In genomic region chr18:8722946-8723477, GRCh38 we compare ENCODE assay signal across 2 cellular contexts.
TF ChIP-seq lines count a peak whose summit lies in the region.

No MANE protein-coding gene starts in this region.

TF ChIP-seq in GM23338, 12 proteins besides CTCF, POLR2A, EP300 and RAD21:
- no peak for TF ChIP-seq ZNF462 (CRISPR knock-in tag; IDR thresholded peaks at IDR 0.05)
- TF ChIP-seq STAT1 (IDR thresholded peaks at IDR 0.05; ENCODE audit: unreplicated experiment): no peak
- TF ChIP-seq POLR2AphosphoS5 (IDR thresholded peaks at IDR 0.05; ENCODE audit: low read depth): no peak
- TF ChIP-seq CREB1 (CRISPR knock-in tag; IDR thresholded peaks at IDR 0.05; ENCODE audit: low read depth): no peak
- TF ChIP-seq ZNF114 (CRISPR knock-in tag; IDR thresholded peaks at IDR 0.05): no peak
- TF ChIP-seq REST (IDR thresholded peaks at IDR 0.05; ENCODE audit: unreplicated experiment): no peak
- TF ChIP-seq JUNB (IDR thresholded peaks at IDR 0.05; ENCODE audit: unreplicated experiment): no peak
- no peak for TF ChIP-seq ETS1 (IDR thresholded peaks at IDR 0.05)
- no peak for TF ChIP-seq EZH2phosphoT487 (IDR thresholded peaks at IDR 0.05; ENCODE audit: unreplicated experiment)
- no peak for TF ChIP-seq NANOG (IDR thresholded peaks at IDR 0.05; ENCODE audit: borderline replicate concordance)
- no peak for TF ChIP-seq EZH2 (IDR thresholded peaks at IDR 0.05; ENCODE audit: low read depth, unreplicated experiment)
- no peak for TF ChIP-seq ZNF331 (CRISPR knock-in tag; IDR thresholded peaks at IDR 0.05; ENCODE audit: low read depth)

TF ChIP-seq in HepG2, 621 proteins besides CTCF, POLR2A, EP300 and RAD21:
- TF ChIP-seq ARID3A (IDR thresholded peaks at IDR 0.05; ENCODE audit: low read depth, low read length) (0 out of 2 replicates have a peak, but pooled peaks have one; percentile 17), MBD4 (IDR thresholded peaks at IDR 0.05; ENCODE audit: borderline replicate concordance, low read length) (no peak), ZBTB10 (CRISPR knock-in tag; IDR thresholded peaks at IDR 0.05; ENCODE audit: borderline replicate concordance) (no peak), ZBTB25 (CRISPR knock-in tag; IDR thresholded peaks at IDR 0.05) (no peak), NCOA5 (CRISPR knock-in tag; IDR thresholded peaks at IDR 0.05) (no peak), ZNF569 (CRISPR knock-in tag; IDR thresholded peaks at IDR 0.05; ENCODE audit: borderline replicate concordance) (no peak), ZNF343 (CRISPR knock-in tag; IDR thresholded peaks at IDR 0.05) (no peak)
